Comparison of ENCODE assay signal across 11 cellular contexts in the genomic region with DNA sequence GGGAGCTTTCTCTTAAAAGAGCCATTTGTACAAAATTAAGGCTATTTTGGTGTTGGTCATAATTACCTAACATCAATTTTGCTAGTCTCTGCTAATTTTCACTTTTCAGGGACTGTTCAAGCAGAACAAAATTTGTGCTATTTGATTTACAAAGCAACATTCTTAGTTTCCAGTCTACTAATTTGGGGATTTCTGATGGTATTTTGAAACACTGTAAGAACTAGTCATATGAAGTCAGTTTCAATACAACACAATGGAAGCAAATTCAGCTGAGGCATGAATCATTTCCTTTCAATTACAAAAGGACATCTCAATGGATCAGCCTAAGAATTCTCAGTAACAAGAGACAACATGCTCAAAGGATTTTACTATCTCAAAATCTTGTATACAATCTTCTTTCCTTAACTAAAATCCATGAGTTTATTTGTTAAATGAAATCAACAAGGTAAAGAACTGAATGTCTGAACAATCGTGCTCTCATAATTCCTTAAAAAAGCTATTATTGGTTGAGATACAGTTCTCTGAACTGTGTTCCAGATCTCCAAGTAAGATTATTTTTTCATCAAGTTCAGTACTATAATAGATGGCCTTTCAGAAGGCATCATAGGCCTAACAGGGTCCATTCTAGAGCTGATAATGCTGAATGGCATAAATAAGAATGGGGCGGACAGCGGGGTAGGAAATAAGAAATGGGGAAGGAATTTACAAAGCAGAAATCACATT.
DNase-seq lines count a peak whose midpoint lies in the region; ATAC-seq, FAIRE-seq and TF ChIP-seq lines count a peak whose summit lies in the region.
"Had no signal": no experiment of that assay in that cellular context is flagged by ENCODE, and none has a peak within 500 bp of the region (broad histone marks: within the 10 kb centered on the region; RNA-seq: fewer than 3 reads in every experiment).

No MANE protein-coding gene starts in this region.

- peak overlapping the region; percentile 17 for H2AFZ ChIP-seq in keratinocyte (ENCODE audit: control insufficient read depth, low read length)

- H3K36me3 ChIP-seq in RWPE2 (ENCODE audit: low read depth): no peaks in the 10 kb centered on the region
- no peaks in the 10 kb centered on the region for H3K36me3 ChIP-seq in keratinocyte (ENCODE audit: control insufficient read depth in 2 of 2, extremely low read depth in 1 of 2, insufficient read depth in 2 of 2, low read length in 2 of 2)
- H3K36me3 ChIP-seq in ovary: no peaks in the 10 kb centered on the region
- H3K36me3 ChIP-seq: prostate gland, tibial artery had no signal

- TF ChIP-seq POLR2A in ovary (IDR thresholded peaks at IDR 0.05): no peak

- ATAC-seq in GM18498 (IDR thresholded peaks at IDR 0.05; ENCODE audit: unreplicated experiment): peak; percentile 53
- ATAC-seq in HG02571 (IDR thresholded peaks at IDR 0.05; ENCODE audit: unreplicated experiment): peak; percentile 62
- peak; percentile 83 for ATAC-seq in RWPE2 (ENCODE audit: low read depth)

- H3K4me1 ChIP-seq in RWPE2 (ENCODE audit: insufficient read depth, poor library complexity, severe bottlenecking) (peaks cover 47% of the 10 kb centered on the region), keratinocyte (ENCODE audit: control insufficient read depth, extremely low read depth, insufficient read depth, low read length) (peaks cover 57% of the 10 kb centered on the region), ovary (ENCODE audit: insufficient read depth) (no peaks in the 10 kb centered on the region)
- H3K4me1 ChIP-seq: prostate gland, tibial artery had no signal

- H3K9me3 ChIP-seq in RWPE2 (ENCODE audit: severe bottlenecking) (no peaks in the 10 kb centered on the region), keratinocyte (ENCODE audit: control insufficient read depth, low read depth, low read length) (no peaks in the 10 kb centered on the region), ovary (no peaks in the 10 kb centered on the region)
- H3K9me3 ChIP-seq: prostate gland, tibial artery had no signal

- H3K4me3 ChIP-seq in RWPE2 (ENCODE audit: severe bottlenecking) (no peak overlapping the region), keratinocyte (ENCODE audit: control insufficient read depth in 2 of 3, extremely low read depth in 1 of 3, insufficient read depth in 2 of 3, low read depth in 1 of 3, low read length in 3 of 3) (peak overlapping the region in 2 of 3 experiments; percentile 11 to 24), ovary (no peak overlapping the region)
- H3K4me3 ChIP-seq: prostate gland, tibial artery had no signal

- H3K27me3 ChIP-seq in RWPE2 (ENCODE audit: insufficient read depth, poor library complexity, severe bottlenecking) (no peaks in the 10 kb centered on the region), keratinocyte (ENCODE audit: control insufficient read depth, extremely low read depth, insufficient read depth, low read length) (no peaks in the 10 kb centered on the region), ovary (no peaks in the 10 kb centered on the region)
- H3K27me3 ChIP-seq: tibial artery had no signal

- peak overlapping the region; percentile 98 for H3K27ac ChIP-seq in RWPE2 (ENCODE audit: poor library complexity, severe bottlenecking)
- H3K27ac ChIP-seq in keratinocyte (ENCODE audit: control insufficient read depth, insufficient read depth, low read length): peak overlapping the region; percentile 93
- H3K27ac ChIP-seq in ovary: no peak overlapping the region
- H3K27ac ChIP-seq: prostate gland, tibial artery had no signal

- H3K9ac ChIP-seq in keratinocyte (ENCODE audit: control insufficient read depth, extremely low read depth, insufficient read depth, low read length): peak overlapping the region; percentile 36

- dilution Hi-C loops in keratinocyte (cut with MboI; ENCODE audit: extremely low pct_ligation_motif_present, low sequenced_read_pairs): no loop called here

- peak; percentile 26 for FAIRE-seq in keratinocyte (lab: Jason Lieb, UNC)
- FAIRE-seq: G401.6 had no signal

- intact Hi-C loops in ovary (cut with DNase I): no loop called here

- DNase-seq in RWPE2 (ENCODE audit: low spot score): no peak
- DNase-seq in keratinocyte (ENCODE audit: low read depth, low spot score): peak; percentile 36
- no peak for DNase-seq in ovary
- no peak for DNase-seq in NCI-H510A (lab: John Stamatoyannopoulos, UW)
- no peak for DNase-seq in SIG-M5 (lab: John Stamatoyannopoulos, UW)
- DNase-seq in Ammon's horn (ENCODE audit: low spot score): no peak
- DNase-seq: tibial artery had no signal

- TF ChIP-seq EP300 in ovary (IDR thresholded peaks at IDR 0.05): no peak

- H3K79me2 ChIP-seq in keratinocyte (ENCODE audit: control insufficient read depth, insufficient read depth, low read length): no peaks in the 10 kb centered on the region

- no peaks in the 10 kb centered on the region for H4K20me1 ChIP-seq in keratinocyte (ENCODE audit: control insufficient read depth, extremely low read depth, insufficient read depth, low read length)

- H3K4me2 ChIP-seq in keratinocyte (ENCODE audit: control insufficient read depth, extremely low read depth, insufficient read depth, low read depth, low read length): peak overlapping the region; percentile 76

- no peak for TF ChIP-seq CTCF in RWPE2 (IDR thresholded peaks at IDR 0.05; ENCODE audit: poor library complexity, severe bottlenecking)
- no peak for TF ChIP-seq CTCF in keratinocyte (optimal IDR thresholded peaks at IDR 0.05 in 1 of 3, IDR thresholded peaks at IDR 0.05 in 1 of 3, conservative IDR thresholded peaks at IDR 0.05 in 1 of 3; ENCODE audit: extremely low read depth in 1 of 3, insufficient read depth in 2 of 3, low read length in 3 of 3)
- TF ChIP-seq CTCF in ovary (IDR thresholded peaks at IDR 0.05): no peak

- 96 to 99% (median 98%) methylated on average over 3 of the region's 3 CpGs for WGBS in ovary, 3 donors

- H3K9me1 ChIP-seq in keratinocyte (ENCODE audit: control insufficient read depth, extremely low read depth, insufficient read depth, low read length): no peaks in the 10 kb centered on the region

Comparison
In these comparisons a context has a peak if more than half of its experiments do, and no peak if none do; other contexts are left out.
1. H3K27ac ChIP-seq: peak in RWPE2 (single experiment) and keratinocyte (single experiment); none in ovary (0 of 2).
2. H3K4me3 ChIP-seq: peak in keratinocyte (2 of 3); none in RWPE2 (single experiment) and ovary (single experiment).
3. Peak in every context shown above with its lines, with median percentiles within 50 percentile points of each other: ATAC-seq.